Comparison of ENCODE assay signal across 8 cellular contexts in the genomic region with DNA sequence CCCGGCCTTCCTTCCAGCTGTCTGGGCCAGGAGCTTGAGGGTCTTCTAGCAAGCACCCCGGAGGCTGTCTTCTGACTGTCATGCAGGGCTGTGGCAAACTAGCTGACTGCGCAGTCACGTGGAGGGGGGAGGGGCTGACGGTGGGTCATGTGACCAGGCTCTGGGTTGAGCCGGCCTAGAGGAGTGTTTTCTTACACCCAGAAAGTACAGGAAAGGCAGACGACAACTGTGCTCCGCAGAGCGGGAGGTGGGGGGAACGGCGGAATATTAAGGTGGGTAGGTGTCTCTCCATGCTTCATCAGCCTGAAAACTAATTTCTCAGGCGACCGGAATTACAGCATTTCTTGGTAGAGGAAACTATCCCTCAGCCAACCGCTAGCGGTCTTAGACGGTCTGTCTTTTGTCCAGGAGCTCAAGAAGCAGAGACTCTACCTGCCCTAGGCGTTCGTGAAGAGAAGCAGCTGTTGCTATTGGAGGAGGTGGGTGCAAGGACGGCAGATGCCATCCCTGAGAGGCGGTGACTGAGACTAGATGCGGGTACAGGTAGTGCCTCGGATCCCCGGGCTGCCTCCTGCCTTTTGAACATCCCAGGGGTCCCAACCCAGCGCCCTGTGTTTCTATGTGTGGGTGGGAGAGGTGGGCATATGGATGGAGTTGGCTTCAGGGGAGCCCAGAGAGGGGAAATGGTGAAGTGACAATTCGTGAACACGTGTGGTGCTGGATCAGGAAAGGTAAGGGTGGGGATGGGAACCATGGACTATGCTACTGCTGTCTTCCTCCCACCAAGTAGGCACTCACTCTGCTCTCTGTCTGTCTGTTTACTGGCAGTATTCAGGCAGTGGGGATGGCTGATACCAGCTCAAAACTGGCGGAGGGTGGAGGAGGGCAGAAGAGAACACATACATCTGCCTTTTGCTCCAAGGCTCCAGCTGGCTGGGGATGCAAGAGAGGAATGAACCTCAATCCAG. TPM values are rescaled to one million over a fixed set of nuclear protein-coding genes. Genes with fewer than 3 reads are reported as not detected.
DNase-seq lines count a peak whose midpoint lies in the region; ATAC-seq and TF ChIP-seq lines count a peak whose summit lies in the region.

No MANE protein-coding gene starts in this region.

- ATAC-seq in GM18498 (IDR thresholded peaks at IDR 0.05; ENCODE audit: unreplicated experiment): peak; percentile 99
- peak; percentile 99 for ATAC-seq in HG02884 (IDR thresholded peaks at IDR 0.05; ENCODE audit: unreplicated experiment)
- peak; percentile 96 to 98 for ATAC-seq in lower lobe of right lung

- no peaks in the 10 kb centered on the region for H3K9me3 ChIP-seq in lower lobe of right lung

- no peaks in the 10 kb centered on the region for H3K4me1 ChIP-seq in lower lobe of right lung

- DNase-seq in NCI-H2171 treated with DMSO at 0.1 percent for 48 hours (lab: John Stamatoyannopoulos, UW) (peak; percentile 78), ecto neural progenitor cell (ENCODE audit: low spot score) (peak; percentile 86), lower lobe of right lung (peak; percentile 88), cerebellar nuclear complex (lab: John Stamatoyannopoulos, UW) (no peak)
- DNase-seq in activated CD4-positive, alpha-beta T cell treated with anti-CD3 and anti-CD28 coated beads, Interleukin-2, amount 50 U/mL, for 4 hours: peak; percentile 80 to 82
- DNase-seq in stimulated activated CD4-positive, alpha-beta T cell treated with anti-CD3 and anti-CD28 coated beads, Interleukin-4, amount 100 ng/mL, for 4 hours: peak; percentile 75 to 79

- peak; percentile 21 for TF ChIP-seq CTCF in lower lobe of right lung (IDR thresholded peaks at IDR 0.05)

- H3K27me3 ChIP-seq in lower lobe of right lung (ENCODE audit: low read depth): no peaks in the 10 kb centered on the region

- intact Hi-C loops in lower lobe of right lung (cut with DNase I): no loop called here

- H3K27ac ChIP-seq in lower lobe of right lung: peak overlapping the region; percentile 64

- no peaks in the 10 kb centered on the region for H3K36me3 ChIP-seq in lower lobe of right lung

- H3K4me3 ChIP-seq in lower lobe of right lung: peak overlapping the region; percentile 58

RNA-seq across cellular contexts. Expression of gene GPRASP1, which starts 8.8 kb away (rescaled TPM):
- total RNA-seq in lower lobe of right lung: 5.0 TPM

RNA-seq across cellular contexts. Expression of gene GPRASP2, which starts 52.2 kb away (rescaled TPM):
- total RNA-seq in lower lobe of right lung: 7.9 TPM

Comparison
In these comparisons a context has a peak if more than half of its experiments do, and no peak if none do; other contexts are left out.
1. DNase-seq: peak in NCI-H2171 treated with DMSO at 0.1 percent for 48 hours (single experiment), activated CD4-positive, alpha-beta T cell treated with anti-CD3 and anti-CD28 coated beads, Interleukin-2, amount 50 U/mL, for 4 hours (2 of 2), ecto neural progenitor cell (single experiment), lower lobe of right lung (single experiment) and stimulated activated CD4-positive, alpha-beta T cell treated with anti-CD3 and anti-CD28 coated beads, Interleukin-4, amount 100 ng/mL, for 4 hours (2 of 2); none in cerebellar nuclear complex (0 of 2).
2. Peak in every context shown above with its lines, with median percentiles within 50 percentile points of each other: ATAC-seq.